8 cellular contexts compared by ENCODE assay signal in genomic region chr1:905071-905749, GRCh38. TPM values are rescaled to one million over a fixed set of nuclear protein-coding genes. Genes with fewer than 3 reads are reported as not detected.
A peak's percentile ranks its signal among the peaks of the same experiment; 100 is the strongest.
DNase-seq lines count a peak whose midpoint lies in the region; ATAC-seq, FAIRE-seq and TF ChIP-seq lines count a peak whose summit lies in the region.

No MANE protein-coding gene starts in this region.

- TF ChIP-seq CTCF in kidney (IDR thresholded peaks at IDR 0.05; ENCODE audit: borderline replicate concordance, extremely low read depth, insufficient read depth) (no peak), thoracic aorta (IDR thresholded peaks at IDR 0.05) (no peak)

- peak overlapping the region; percentile 56 for H3K4me3 ChIP-seq in Jurkat, Clone E6-1 (ENCODE audit: low read length)
- H3K4me3 ChIP-seq in kidney (ENCODE audit: low read length in 2 of 2) (peak overlapping the region in 1 of 2 donors; percentile 39), thoracic aorta (peak overlapping the region; percentile 74)

- no peak overlapping the region for H3K27ac ChIP-seq in kidney (ENCODE audit: low read depth in 2 of 2, low read length in 2 of 2)
- H3K27ac ChIP-seq in thoracic aorta = no peak overlapping the region

- no peaks in the 10 kb centered on the region for H3K27me3 ChIP-seq in thoracic aorta (replicated peaks; ENCODE audit: insufficient read depth)

- peak; percentile 58 for DNase-seq in EH (ENCODE audit: low read depth)
- DNase-seq in Jurkat, Clone E6-1 (ENCODE audit: low read depth, low spot score) = no peak
- peak; percentile 47 for DNase-seq in astrocyte of the hippocampus (ENCODE audit: low read depth, low spot score)
- peak; percentile 93 for DNase-seq in kidney
- DNase-seq in thoracic aorta (ENCODE audit: low spot score) = no peak
- DNase-seq in RKO (ENCODE audit: low spot score) = no peak
- DNase-seq in A172 (ENCODE audit: low spot score) = no peak
- DNase-seq in GOT3 (lab: John Stamatoyannopoulos, UW) = no peak

- ATAC-seq in thoracic aorta (ENCODE audit: insufficient number of reproducible peaks, low FRiP score, low read depth) = no peak

- intact Hi-C loops in kidney (cut with DNase I) = no loop called here

- peaks cover 0 to 8% of the 10 kb centered on the region in 2 donors for H3K4me1 ChIP-seq in kidney (ENCODE audit: control insufficient read depth in 1 of 2, insufficient read depth in 1 of 2, low read depth in 1 of 2, low read length in 2 of 2)
- H3K4me1 ChIP-seq in thoracic aorta (ENCODE audit: control insufficient read depth in 1 of 2, low read depth in 2 of 2) = peaks cover 12 to 16% of the 10 kb centered on the region in 2 donors

- H3K9me3 ChIP-seq in kidney (ENCODE audit: control insufficient read depth in 1 of 2, low read length in 2 of 2) (no peaks in the 10 kb centered on the region), thoracic aorta (no peaks in the 10 kb centered on the region)

- H3K36me3 ChIP-seq in kidney (ENCODE audit: control insufficient read depth in 1 of 2, insufficient read depth in 2 of 2, low read length in 2 of 2) (no peaks in the 10 kb centered on the region), thoracic aorta (no peaks in the 10 kb centered on the region)

- no peak for FAIRE-seq in kidney (lab: Jason Lieb, UNC)

- H3K9ac ChIP-seq in kidney (ENCODE audit: low read length in 2 of 2) = no peak overlapping the region

RNA-seq across cellular contexts. Expression of gene SAMD11, which starts 18.5 kb away (rescaled TPM):
- not detected for polyA plus RNA-seq in Jurkat, Clone E6-1 (2012; ENCODE audit: insufficient read depth, insufficient read length)
- total RNA-seq in kidney = 21.4 TPM
- 13.3 TPM for polyA plus RNA-seq in kidney (ENCODE audit: insufficient read depth, low read depth, low replicate concordance)
- total RNA-seq in thoracic aorta = 10 to 100 TPM; 10.2 to 18.8 TPM
- total RNA-seq in A172 (2014; rRNA removed; shearing (Covaris generic)) = 37.0 and 62.7 TPM in 2 replicates

RNA-seq across cellular contexts. Expression of gene NOC2L, which starts 53.8 kb away (rescaled TPM):
- 80.6 TPM for polyA plus RNA-seq in Jurkat, Clone E6-1 (2012; ENCODE audit: insufficient read depth, insufficient read length)
- total RNA-seq in kidney = 65.5 TPM
- polyA plus RNA-seq in kidney (ENCODE audit: insufficient read depth, low read depth, low replicate concordance) = 42.4 TPM
- 10 to 100 TPM; 33.8 to 47.2 TPM for total RNA-seq in thoracic aorta
- 68.7 and 72.8 TPM in 2 replicates for total RNA-seq in A172 (2014; rRNA removed; shearing (Covaris generic))

RNA-seq across cellular contexts. Expression of gene KLHL17, which starts 55.2 kb away (rescaled TPM):
- polyA plus RNA-seq in Jurkat, Clone E6-1 (2012; ENCODE audit: insufficient read depth, insufficient read length) = 59.3 TPM
- total RNA-seq in kidney (11.5 TPM), thoracic aorta (10 to 100 TPM in 1 of 2 donors, 1 to 10 TPM in 1; 4.2 to 15.3 TPM)
- polyA plus RNA-seq in kidney (ENCODE audit: insufficient read depth, low read depth, low replicate concordance) = 6.9 TPM
- total RNA-seq in A172 (2014; rRNA removed; shearing (Covaris generic)) = 2.9 and 8.0 TPM in 2 replicates

Comparison
In these comparisons a context has a peak if more than half of its experiments do, and no peak if none do; other contexts are left out.
1. DNase-seq: peak in EH (single experiment), astrocyte of the hippocampus (single experiment) and kidney (single experiment); none in Jurkat, Clone E6-1 (single experiment), thoracic aorta (single experiment), RKO (single experiment), A172 (single experiment) and GOT3 (single experiment).